ENCODE assay signal across 8 cellular contexts in genomic region chr1:26110731-26111529, GRCh38. TPM values are rescaled to one million over a fixed set of nuclear protein-coding genes. Genes with fewer than 3 reads are reported as not detected.
DNase-seq lines count a peak whose midpoint lies in the region; ATAC-seq lines count a peak whose summit lies in the region.

No MANE protein-coding gene starts in this region.

- H4K8ac ChIP-seq in mesendoderm (ENCODE audit: low read depth, low read length): no peak overlapping the region

- no peak overlapping the region for H2BK15ac ChIP-seq in mesendoderm (replicated peaks; ENCODE audit: low read depth)

- peak overlapping the region; percentile 72 for H3K27ac ChIP-seq in effector memory CD4-positive, alpha-beta T cell (ENCODE audit: insufficient read depth, low read length, poor library complexity, severe bottlenecking)
- H3K27ac ChIP-seq in mesendoderm (ENCODE audit: low read depth, low read length): peak overlapping the region; percentile 94

- H2BK5ac ChIP-seq in mesendoderm (ENCODE audit: low read length): no peak overlapping the region

- no peaks in the 10 kb centered on the region for H3K27me3 ChIP-seq in effector memory CD4-positive, alpha-beta T cell (replicated peaks; ENCODE audit: control insufficient read depth, insufficient read depth, low read length, poor library complexity, severe bottlenecking)
- H3K27me3 ChIP-seq in mesendoderm (ENCODE audit: insufficient read depth, low read length, poor library complexity): no peaks in the 10 kb centered on the region

- peak overlapping the region; percentile 92 for H3K4ac ChIP-seq in mesendoderm (ENCODE audit: low read depth, low read length)

- peak overlapping the region; percentile 17 for H2BK120ac ChIP-seq in mesendoderm (ENCODE audit: low read depth, low read length)

- no peaks in the 10 kb centered on the region for H3K9me3 ChIP-seq in effector memory CD4-positive, alpha-beta T cell (ENCODE audit: control insufficient read depth, low read length)

- H2AK5ac ChIP-seq in mesendoderm (ENCODE audit: low read length): no peak overlapping the region

- no peak overlapping the region for H4K5ac ChIP-seq in mesendoderm (ENCODE audit: low read length)

- peak overlapping the region; percentile 94 for H3K56ac ChIP-seq in mesendoderm (ENCODE audit: low read length)

- peak overlapping the region; percentile 86 for H3K9ac ChIP-seq in mesendoderm (ENCODE audit: low read length)

- no peak overlapping the region for H3K23ac ChIP-seq in mesendoderm (ENCODE audit: low read length)

- H3K79me1 ChIP-seq in mesendoderm (ENCODE audit: low read length): no peaks in the 10 kb centered on the region

- H3K4me3 ChIP-seq in effector memory CD4-positive, alpha-beta T cell (ENCODE audit: insufficient read depth, low read depth, low read length, poor library complexity, severe bottlenecking): peak overlapping the region; percentile 100
- H3K4me3 ChIP-seq in mesendoderm (ENCODE audit: low read length): peak overlapping the region; percentile 60

- H3K4me2 ChIP-seq in mesendoderm (ENCODE audit: low read length): peak overlapping the region; percentile 91

- H3K79me2 ChIP-seq in mesendoderm (ENCODE audit: control insufficient read depth, insufficient read depth, low read length): no peaks in the 10 kb centered on the region

- ATAC-seq in GM19025 (IDR thresholded peaks at IDR 0.05; ENCODE audit: low read depth, unreplicated experiment): peak; percentile 42
- ATAC-seq in HG03175 (IDR thresholded peaks at IDR 0.05; ENCODE audit: unreplicated experiment): peak; percentile 55

- H3K4me1 ChIP-seq in effector memory CD4-positive, alpha-beta T cell (ENCODE audit: control insufficient read depth, insufficient read depth, low read length, poor library complexity, severe bottlenecking): peaks cover 11% of the 10 kb centered on the region
- H3K4me1 ChIP-seq in mesendoderm (ENCODE audit: control insufficient read depth, low read depth, low read length): peaks cover 6% of the 10 kb centered on the region

- DNase-seq in Ammon's horn (ENCODE audit: low spot score): peak; percentile 80
- peak; percentile 86 for DNase-seq in NCI-H748 (lab: John Stamatoyannopoulos, UW; ENCODE audit: unreplicated experiment)
- DNase-seq in activated CD8-positive, alpha-beta memory T cell treated with anti-CD3 and anti-CD28 coated beads for 1 hour (ENCODE audit: extremely low read depth in 1 of 2, low read depth in 1 of 2): peak; percentile 19 to 64
- DNase-seq in effector memory CD4-positive, alpha-beta T cell: peak; percentile 54 to 74 (median 67)
- DNase-seq in mesendoderm: peak; percentile 76
- DNase-seq in stimulated activated CD8-positive, alpha-beta memory T cell treated with anti-CD3 and anti-CD28 coated beads, Interleukin-15, amount 100 ng/mL, for 1 hour (ENCODE audit: low read depth): peak; percentile 42

- no CpG with 5 or more reads among the region's 85 CpGs for WGBS in mesendoderm (ENCODE audit: extremely low coverage, insufficient coverage, low lambda C conversion rate)

- peaks cover 11% of the 10 kb centered on the region for H3K36me3 ChIP-seq in effector memory CD4-positive, alpha-beta T cell (ENCODE audit: control insufficient read depth, insufficient read depth, low read length)
- H3K36me3 ChIP-seq in mesendoderm (ENCODE audit: control insufficient read depth, insufficient read depth, low read length): no peaks in the 10 kb centered on the region

- peak overlapping the region; percentile 52 for H3K18ac ChIP-seq in mesendoderm (ENCODE audit: low read length)

RNA-seq across cellular contexts. Expression of gene PDIK1L, which starts 0.7 kb away (rescaled TPM):
- polyA plus RNA-seq in mesendoderm (2013, experiment 1 of 2): 1.2 TPM
- polyA plus RNA-seq in mesendoderm (2013, experiment 2 of 2): 1.2 TPM

RNA-seq across cellular contexts. Expression of gene TRIM63, which starts 43.5 kb away (rescaled TPM):
- not detected for polyA plus RNA-seq in mesendoderm (2013, experiment 1 of 2)
- polyA plus RNA-seq in mesendoderm (2013, experiment 2 of 2): 0.03 TPM

RNA-seq across cellular contexts. Expression of gene FAM110D, which starts 47.9 kb away (rescaled TPM):
- polyA plus RNA-seq in mesendoderm (2013, experiment 1 of 2): 0.59 TPM
- polyA plus RNA-seq in mesendoderm (2013, experiment 2 of 2): 0.53 TPM

RNA-seq across cellular contexts. Expression of gene C1orf232, which starts 57.8 kb away (rescaled TPM):
- polyA plus RNA-seq in mesendoderm (2013, experiment 1 of 2): not detected
- not detected for polyA plus RNA-seq in mesendoderm (2013, experiment 2 of 2)

RNA-seq across cellular contexts. Expression of gene ZNF593, which starts 58.8 kb away (rescaled TPM):
- 64.2 TPM for polyA plus RNA-seq in mesendoderm (2013, experiment 1 of 2)
- 64.2 TPM for polyA plus RNA-seq in mesendoderm (2013, experiment 2 of 2)

Comparison
In these comparisons a context has a peak if more than half of its experiments do, and no peak if none do; other contexts are left out.
1. Peak in every context shown above with its lines: DNase-seq, ATAC-seq, H3K4me3 ChIP-seq and H3K27ac ChIP-seq.